ENCODE assay signal across 10 cellular contexts in genomic region chr20:17227669-17228623, GRCh38. TPM values are rescaled to one million over a fixed set of nuclear protein-coding genes. Genes with fewer than 3 reads are reported as not detected.
DNase-seq lines count a peak whose midpoint lies in the region; ATAC-seq and TF ChIP-seq lines count a peak whose summit lies in the region.
"Had no signal": no experiment of that assay in that cellular context is flagged by ENCODE, and none has a peak within 500 bp of the region (broad histone marks: within the 10 kb centered on the region; RNA-seq: fewer than 3 reads in every experiment).

No MANE protein-coding gene starts in this region.

- H3K36me3 Mint-ChIP-seq in CD4-positive, alpha-beta T cell (ENCODE audit: low read depth) = no peaks in the 10 kb centered on the region
- no peaks in the 10 kb centered on the region for H3K36me3 Mint-ChIP-seq in T-helper 2 cell treated with Interferon-gamma antibody and Interleukin-4, amounts not matched to agents 5 μg/mL and 100 μg/mL, for 36 hours (ENCODE audit: low read depth)

- H3K4me3 Mint-ChIP-seq in CD4-positive, alpha-beta T cell = no peak overlapping the region
- no peak overlapping the region for H3K4me3 Mint-ChIP-seq in T-helper 2 cell treated with Interferon-gamma antibody and Interleukin-4, amounts not matched to agents 5 μg/mL and 100 μg/mL, for 36 hours

- ATAC-seq in HG03442 (IDR thresholded peaks at IDR 0.05; ENCODE audit: unreplicated experiment) = no peak
- ATAC-seq in CD4-positive, alpha-beta T cell (ENCODE audit: poor library complexity) = no peak

- no peaks in the 10 kb centered on the region for H3K36me3 ChIP-seq in HUES48 (ENCODE audit: control insufficient read depth, insufficient read depth, low read length)

- H3K9me3 ChIP-seq in HUES48 (ENCODE audit: control insufficient read depth, insufficient read depth, low read length) = no peaks in the 10 kb centered on the region
- H3K9me3 ChIP-seq in CD4-positive, alpha-beta T cell (ENCODE audit: control insufficient read depth, low read length) = no peaks in the 10 kb centered on the region

- intact Hi-C loops in CD4-positive, alpha-beta T cell (cut with DNase I, micrococcal nuclease) = no loop called here

- peaks cover 17% of the 10 kb centered on the region for H3K4me1 ChIP-seq in HUES48 (ENCODE audit: control insufficient read depth, insufficient read depth, low read length)

- H3K4me1 Mint-ChIP-seq in CD4-positive, alpha-beta T cell (ENCODE audit: low read depth) = peaks cover 4% of the 10 kb centered on the region
- peaks cover 1% of the 10 kb centered on the region for H3K4me1 Mint-ChIP-seq in T-helper 2 cell treated with Interferon-gamma antibody and Interleukin-4, amounts not matched to agents 5 μg/mL and 100 μg/mL, for 36 hours (ENCODE audit: low read depth)

- TF ChIP-seq CTCF in retinal pigment epithelial cell (conservative IDR thresholded peaks at IDR 0.05; ENCODE audit: low read depth, low read length) = no peak
- TF ChIP-seq CTCF in CD4-positive, alpha-beta T cell (IDR thresholded peaks at IDR 0.05) = no peak

- H3K9ac ChIP-seq in HUES48 (ENCODE audit: low read depth, low read length) = no peak overlapping the region

- H3K9me3 Mint-ChIP-seq in CD4-positive, alpha-beta T cell = no peaks in the 10 kb centered on the region
- H3K9me3 Mint-ChIP-seq in T-helper 2 cell treated with Interferon-gamma antibody and Interleukin-4, amounts not matched to agents 5 μg/mL and 100 μg/mL, for 36 hours = no peaks in the 10 kb centered on the region

- POLR2A ChIA-PET in CD4-positive, alpha-beta T cell (lab: Charles Lee) = no interaction called here

- H3K27ac Mint-ChIP-seq in CD4-positive, alpha-beta T cell = no peak overlapping the region
- no peak overlapping the region for H3K27ac Mint-ChIP-seq in T-helper 2 cell treated with Interferon-gamma antibody and Interleukin-4, amounts not matched to agents 5 μg/mL and 100 μg/mL, for 36 hours

- DNase-seq in NCI-H774 (lab: John Stamatoyannopoulos, UW) (peak; percentile 9), retinal pigment epithelial cell (ENCODE audit: low read depth) (peak; percentile 6)
- DNase-seq in CD4-positive, alpha-beta T cell = no peak
- no peak for DNase-seq in T-helper 2 cell treated with Interferon-gamma antibody and Interleukin-4, amounts not matched to agents 5 μg/mL and 100 μg/mL, for 36 hours (ENCODE audit: low spot score)
- DNase-seq: activated gamma-delta T cell treated with Interleukin-2 at 50 U/mL for 16 hours had no signal

- H3K27me3 Mint-ChIP-seq in CD4-positive, alpha-beta T cell = peaks cover 82% of the 10 kb centered on the region
- H3K27me3 Mint-ChIP-seq in T-helper 2 cell treated with Interferon-gamma antibody and Interleukin-4, amounts not matched to agents 5 μg/mL and 100 μg/mL, for 36 hours (ENCODE audit: low read depth) = peaks cover 43% of the 10 kb centered on the region

- H3K27ac ChIP-seq in HUES48 (ENCODE audit: low read depth, low read length) = no peak overlapping the region
- no peak overlapping the region for H3K27ac ChIP-seq in CD4-positive, alpha-beta T cell (ENCODE audit: low read depth, low read length)

- H3K27me3 ChIP-seq in HUES48 (ENCODE audit: control insufficient read depth, insufficient read depth, low read length) = peaks cover 67% of the 10 kb centered on the region
- H3K27me3 ChIP-seq in CD4-positive, alpha-beta T cell (ENCODE audit: control insufficient read depth, insufficient read depth, low read length) = peaks cover 61% of the 10 kb centered on the region

- H3K4me3 ChIP-seq in HUES48 (ENCODE audit: low read depth, low read length) (peak overlapping the region; percentile 62), iPS-11a (ENCODE audit: low read depth, low read length) (peak overlapping the region; percentile 35), retinal pigment epithelial cell (ENCODE audit: low read length) (no peak overlapping the region)

- CTCF ChIA-PET in CD4-positive, alpha-beta T cell (lab: Charles Lee) = no interaction called here

RNA-seq across cellular contexts. Expression of gene PCSK2, which starts 1.1 kb away (rescaled TPM):
- not detected for total RNA-seq in CD4-positive, alpha-beta T cell
- total RNA-seq: endothelial cell of umbilical vein, mononuclear cell had no signal

Comparison
In these comparisons a context has a peak if more than half of its experiments do, and no peak if none do; other contexts are left out.
1. DNase-seq: peak in NCI-H774 (single experiment) and retinal pigment epithelial cell (single experiment); none in CD4-positive, alpha-beta T cell (0 of 10) and T-helper 2 cell treated with Interferon-gamma antibody and Interleukin-4, amounts not matched to agents 5 μg/mL and 100 μg/mL, for 36 hours (single experiment).